In the genomic region with DNA sequence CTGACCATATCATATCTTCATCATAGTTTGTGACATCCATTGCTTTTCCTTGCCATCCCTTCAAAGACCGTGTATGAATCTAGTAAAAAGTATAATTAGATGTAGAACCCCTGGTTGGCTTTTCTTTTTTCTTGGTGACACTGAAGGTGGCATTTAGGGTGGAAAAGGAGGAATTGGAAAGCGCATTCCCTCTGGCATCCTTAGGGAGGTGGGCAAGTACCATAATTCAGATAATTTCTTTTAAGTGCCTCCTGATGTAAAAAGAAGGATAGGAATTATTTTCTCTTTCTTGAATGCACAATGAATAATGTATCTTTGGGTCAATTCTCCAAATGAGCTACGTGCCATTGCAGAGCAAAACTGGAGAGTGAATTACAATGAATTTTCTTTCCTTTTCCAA, we compare ENCODE assay signal across 16 cellular contexts.
DNase-seq lines count a peak whose midpoint lies in the region; ATAC-seq and TF ChIP-seq lines count a peak whose summit lies in the region.
"Had no signal": no experiment of that assay in that cellular context is flagged by ENCODE, and none has a peak within 500 bp of the region (broad histone marks: within the 10 kb centered on the region; RNA-seq: fewer than 3 reads in every experiment).

No MANE protein-coding gene starts in this region.

- no peaks in the 10 kb centered on the region for H3K36me3 Mint-ChIP-seq in natural killer cell treated with Interleukin-12 subunit alpha and Interleukin-12 subunit beta and Interleukin-15 and Interleukin-18, amount 100 ng/mL, for 72 hours
- H3K36me3 Mint-ChIP-seq: activated naive CD4-positive, alpha-beta T cell treated with anti-CD3 and anti-CD28 coated beads, Interleukin-2, amount 50 U/mL, for 24 hours; CD8-positive, alpha-beta memory T cell; T-cell had no signal

- TF ChIP-seq CTCF in AG09319 (IDR thresholded peaks at IDR 0.05; ENCODE audit: low read depth, low read length) = peak; percentile 59
- TF ChIP-seq CTCF in GM13977 (IDR thresholded peaks at IDR 0.05; ENCODE audit: extremely low read depth, insufficient read depth, missing control alignments) = peak; percentile 52
- peak; percentile 17 for TF ChIP-seq CTCF in cardiac fibroblast (IDR thresholded peaks at IDR 0.05; ENCODE audit: low read depth, low read length)
- TF ChIP-seq CTCF in lower lobe of right lung (IDR thresholded peaks at IDR 0.05) = peak; percentile 26

- peaks cover 11 to 14% of the 10 kb centered on the region in 2 donors for H3K27me3 Mint-ChIP-seq in natural killer cell treated with Interleukin-12 subunit alpha and Interleukin-12 subunit beta and Interleukin-15 and Interleukin-18, amount 100 ng/mL, for 72 hours

- in situ Hi-C loops in GM13977 (cut with MboI; ENCODE audit: low pct_unique_long_range_greater_than_20kb, low sequenced_read_pairs, unreplicated experiment) = loop anchor here (25.0 kb wide), 1 partner anchor 230 kb away; no protein-coding TSS in a partner anchor

- H3K4me3 ChIP-seq in cardiac fibroblast (replicated peaks in 1 of 2; ENCODE audit: low read depth in 2 of 2, low read length in 2 of 2) (no peak overlapping the region), lower lobe of right lung (no peak overlapping the region)
- H3K4me3 ChIP-seq: colonic mucosa, left lung had no signal

- ATAC-seq in lower lobe of right lung (no peak), GM21737 (IDR thresholded peaks at IDR 0.05; ENCODE audit: unreplicated experiment) (no peak)
- no peak for ATAC-seq in natural killer cell treated with Interleukin-12 subunit alpha and Interleukin-12 subunit beta and Interleukin-15 and Interleukin-18, amount 100 ng/mL, for 72 hours
- ATAC-seq: left lung, T-cell had no signal

- no peaks in the 10 kb centered on the region for H3K9me3 ChIP-seq in lower lobe of right lung
- H3K9me3 ChIP-seq: colonic mucosa, left lung had no signal

- H3K27me3 ChIP-seq in lower lobe of right lung (ENCODE audit: low read depth) = no peaks in the 10 kb centered on the region
- H3K27me3 ChIP-seq: colonic mucosa, left lung had no signal

- DNase-seq in AG09319 (ENCODE audit: extremely low read depth, low read depth) (no peak), GM13977 (ENCODE audit: low spot score) (no peak), cardiac fibroblast (ENCODE audit: low read depth in 2 of 2) (peak; percentile 13 to 27), lower lobe of right lung (no peak), T1000 (lab: John Stamatoyannopoulos, UW) (no peak), KG1 (lab: John Stamatoyannopoulos, UW) (no peak)
- no peak for DNase-seq in natural killer cell treated with Interleukin-12 subunit alpha and Interleukin-12 subunit beta and Interleukin-15 and Interleukin-18, amount 100 ng/mL, for 72 hours (ENCODE audit: low spot score)
- DNase-seq: activated CD8-positive, alpha-beta memory T cell treated with anti-CD3 and anti-CD28 coated beads for 24 hours; CD8-positive, alpha-beta memory T cell; colonic mucosa; left lung; NCI-H2081 treated with DMSO at 0.1 percent for 48 hours; occipital lobe; T-cell had no signal

- no peak overlapping the region for H3K4me3 Mint-ChIP-seq in natural killer cell treated with Interleukin-12 subunit alpha and Interleukin-12 subunit beta and Interleukin-15 and Interleukin-18, amount 100 ng/mL, for 72 hours
- H3K4me3 Mint-ChIP-seq: activated naive CD4-positive, alpha-beta T cell treated with anti-CD3 and anti-CD28 coated beads, Interleukin-2, amount 50 U/mL, for 24 hours; CD8-positive, alpha-beta memory T cell; T-cell had no signal

- intact Hi-C loops in lower lobe of right lung (cut with DNase I) = no loop called here

- no peak overlapping the region for H3K27ac ChIP-seq in lower lobe of right lung
- H3K27ac ChIP-seq: colonic mucosa, left lung had no signal

- H3K27ac Mint-ChIP-seq in natural killer cell treated with Interleukin-12 subunit alpha and Interleukin-12 subunit beta and Interleukin-15 and Interleukin-18, amount 100 ng/mL, for 72 hours = no peak overlapping the region
- H3K27ac Mint-ChIP-seq: activated naive CD4-positive, alpha-beta T cell treated with anti-CD3 and anti-CD28 coated beads, Interleukin-2, amount 50 U/mL, for 24 hours; CD8-positive, alpha-beta memory T cell; T-cell had no signal

- peaks cover 0 to 5% of the 10 kb centered on the region in 2 donors for H3K4me1 Mint-ChIP-seq in natural killer cell treated with Interleukin-12 subunit alpha and Interleukin-12 subunit beta and Interleukin-15 and Interleukin-18, amount 100 ng/mL, for 72 hours (ENCODE audit: low read depth in 2 of 2)
- H3K4me1 Mint-ChIP-seq: activated naive CD4-positive, alpha-beta T cell treated with anti-CD3 and anti-CD28 coated beads, Interleukin-2, amount 50 U/mL, for 24 hours had no signal

- no peaks in the 10 kb centered on the region for H3K36me3 ChIP-seq in lower lobe of right lung
- H3K36me3 ChIP-seq: colonic mucosa, left lung had no signal

- H3K9me3 Mint-ChIP-seq in natural killer cell treated with Interleukin-12 subunit alpha and Interleukin-12 subunit beta and Interleukin-15 and Interleukin-18, amount 100 ng/mL, for 72 hours = no peaks in the 10 kb centered on the region
- H3K9me3 Mint-ChIP-seq: activated naive CD4-positive, alpha-beta T cell treated with anti-CD3 and anti-CD28 coated beads, Interleukin-2, amount 50 U/mL, for 24 hours; CD8-positive, alpha-beta memory T cell; T-cell had no signal

- no peaks in the 10 kb centered on the region for H3K4me1 ChIP-seq in lower lobe of right lung
- H3K4me1 ChIP-seq: colonic mucosa, left lung had no signal

Comparison
In these comparisons a context has a peak if more than half of its experiments do, and no peak if none do; other contexts are left out.
1. DNase-seq: peak in cardiac fibroblast (2 of 2); none in AG09319 (single experiment), GM13977 (single experiment), lower lobe of right lung (single experiment), T1000 (single experiment), KG1 (single experiment) and natural killer cell treated with Interleukin-12 subunit alpha and Interleukin-12 subunit beta and Interleukin-15 and Interleukin-18, amount 100 ng/mL, for 72 hours (single experiment).
2. Peak in every context shown above with its lines, with median percentiles within 50 percentile points of each other: CTCF ChIP-seq.